22 cellular contexts compared by ENCODE assay signal in the genomic region with DNA sequence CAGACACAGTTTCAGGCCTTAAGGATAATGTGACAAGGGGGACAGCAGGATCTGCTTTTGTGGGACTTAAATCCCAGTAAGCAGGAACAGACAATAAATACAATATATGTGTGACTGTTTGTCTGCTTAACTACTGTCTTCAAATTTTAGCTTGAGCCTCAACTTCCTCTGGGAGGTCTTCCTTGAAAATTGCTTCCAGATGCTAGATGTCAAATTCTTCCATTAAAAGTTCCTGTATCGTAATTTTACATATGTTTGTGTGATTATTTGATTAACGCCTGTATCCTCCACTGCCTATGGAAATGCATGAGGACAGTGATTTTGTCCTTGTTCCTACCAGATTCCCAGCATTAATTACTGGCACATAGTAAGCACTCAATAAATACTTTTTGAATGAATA.
DNase-seq lines count a peak whose midpoint lies in the region; TF ChIP-seq lines count a peak whose summit lies in the region.
"Had no signal": no experiment of that assay in that cellular context is flagged by ENCODE, and none has a peak within 500 bp of the region (broad histone marks: within the 10 kb centered on the region; RNA-seq: fewer than 3 reads in every experiment).

No MANE protein-coding gene starts in this region.

- H2AK5ac ChIP-seq in mesendoderm (ENCODE audit: low read length) = no peak overlapping the region

- WGBS in mesendoderm (ENCODE audit: extremely low coverage, insufficient coverage, low lambda C conversion rate) = no CpG with 5 or more reads among the region's 2 CpGs

- no peaks in the 10 kb centered on the region for H3K9me2 ChIP-seq in Loucy (replicated peaks; ENCODE audit: low read depth, low read length)

- CTCF ChIA-PET in A673 (lab: Charles Lee) = no interaction called here

- H3K9me3 Mint-ChIP-seq in progenitor cell of endocrine pancreas (ENCODE audit: low read depth) (no peaks in the 10 kb centered on the region), immature natural killer cell (no peaks in the 10 kb centered on the region)
- H3K9me3 Mint-ChIP-seq: CD4-positive, alpha-beta T cell; H9 had no signal

- H3K4me3 Mint-ChIP-seq in progenitor cell of endocrine pancreas (ENCODE audit: low read depth) (no peak overlapping the region), immature natural killer cell (no peak overlapping the region)
- H3K4me3 Mint-ChIP-seq: CD14-positive monocyte; CD4-positive, alpha-beta T cell; CD8-positive, alpha-beta memory T cell; H9 had no signal

- H3K9me3 ChIP-seq in A673 (ENCODE audit: low read depth, low read length, poor library complexity, severe bottlenecking) (no peaks in the 10 kb centered on the region), Loucy (ENCODE audit: insufficient read depth, low read depth, low read length) (no peaks in the 10 kb centered on the region)
- H3K9me3 ChIP-seq: BE2C; BLaER1 treated with 17β-estradiol and CSF1 and Interleukin-3, amounts not matched to agents 10 nM and 100 nM had no signal

- peak overlapping the region; percentile 94 for H2BK15ac ChIP-seq in mesendoderm (replicated peaks; ENCODE audit: low read depth)

- peaks cover 5% of the 10 kb centered on the region; the same call in 1 of the 2 replicates for H3F3A ChIP-seq in Loucy (ENCODE audit: low read depth)

- H4K20me1 ChIP-seq in Loucy (ENCODE audit: insufficient read depth, low read length, poor library complexity, severe bottlenecking) = no peaks in the 10 kb centered on the region
- H4K20me1 ChIP-seq: BLaER1 treated with 17β-estradiol and CSF1 and Interleukin-3, amounts not matched to agents 10 nM and 100 nM had no signal

- no peaks in the 10 kb centered on the region for H3K79me2 ChIP-seq in Loucy (ENCODE audit: insufficient read depth, low read length)
- H3K79me2 ChIP-seq in mesendoderm (ENCODE audit: control insufficient read depth, insufficient read depth, low read length) = no peaks in the 10 kb centered on the region

- H4K5ac ChIP-seq in mesendoderm (ENCODE audit: low read length) = no peak overlapping the region

- H3K36me3 Mint-ChIP-seq in progenitor cell of endocrine pancreas (ENCODE audit: insufficient read depth) (no peaks in the 10 kb centered on the region), immature natural killer cell (no peaks in the 10 kb centered on the region)
- H3K36me3 Mint-ChIP-seq: CD8-positive, alpha-beta memory T cell had no signal

- intact Hi-C loops in A673 (cut with micrococcal nuclease; ENCODE audit: unreplicated experiment) = no loop called here

- no peak overlapping the region for H3K4ac ChIP-seq in mesendoderm (ENCODE audit: low read depth, low read length)

- peak; percentile 50 for DNase-seq in A673 (ENCODE audit: low spot score)
- DNase-seq in mesendoderm = no peak
- DNase-seq in progenitor cell of endocrine pancreas (ENCODE audit: low spot score, unreplicated experiment) = no peak
- no peak for DNase-seq in hippocampal formation (lab: John Stamatoyannopoulos, UW)
- no peak for DNase-seq in activated gamma-delta T cell (lab: John Stamatoyannopoulos, UW)
- no peak for DNase-seq in stimulated activated CD4-positive, alpha-beta T cell treated with anti-CD3 and anti-CD28 coated beads, Interleukin-12 subunit alpha, Interleukin-12 subunit beta, amount 100 ng/mL, for 4 hours
- DNase-seq in immature natural killer cell = no peak
- DNase-seq: ACHN; AML-193; BE2C; Calu3; CD4-positive, alpha-beta T cell; CD8-positive, alpha-beta memory T cell; DMS53; DMS79 treated with DMSO at 0.1 percent for 48 hours; GF-D8; GM23248; H9 had no signal

- H3K23ac ChIP-seq in mesendoderm (ENCODE audit: low read length) = no peak overlapping the region

- H2BK5ac ChIP-seq in mesendoderm (ENCODE audit: low read length) = no peak overlapping the region

- H3K27me3 ChIP-seq in A673 (replicated peaks; ENCODE audit: insufficient read depth, low read depth, low read length, poor library complexity) (no peaks in the 10 kb centered on the region), Loucy (ENCODE audit: insufficient read depth, low read length, poor library complexity, severe bottlenecking) (no peaks in the 10 kb centered on the region), mesendoderm (ENCODE audit: insufficient read depth, low read length, poor library complexity) (no peaks in the 10 kb centered on the region)
- H3K27me3 ChIP-seq: BE2C; BLaER1 treated with 17β-estradiol and CSF1 and Interleukin-3, amounts not matched to agents 10 nM and 100 nM had no signal

- H3K36me3 ChIP-seq in A673 (ENCODE audit: insufficient read depth, low read length, poor library complexity, severe bottlenecking) (no peaks in the 10 kb centered on the region), Loucy (ENCODE audit: insufficient read depth, low read length) (no peaks in the 10 kb centered on the region), mesendoderm (ENCODE audit: control insufficient read depth, insufficient read depth, low read length) (no peaks in the 10 kb centered on the region)
- H3K36me3 ChIP-seq: BE2C; BLaER1 treated with 17β-estradiol and CSF1 and Interleukin-3, amounts not matched to agents 10 nM and 100 nM had no signal

- H3K4me3 ChIP-seq in A673 (ENCODE audit: low read depth, low read length, poor library complexity, severe bottlenecking) (no peak overlapping the region), Loucy (ENCODE audit: low read length, poor library complexity, severe bottlenecking) (peak overlapping the region; percentile 59), mesendoderm (ENCODE audit: low read length) (no peak overlapping the region)
- H3K4me3 ChIP-seq: BLaER1 treated with 17β-estradiol and CSF1 and Interleukin-3, amounts not matched to agents 10 nM and 100 nM; GM23248 had no signal

- H2AFZ ChIP-seq in Loucy (ENCODE audit: low read length) = peak overlapping the region; percentile 13; the same call in 1 of the 2 replicates

- H3K56ac ChIP-seq in mesendoderm (ENCODE audit: low read length) = no peak overlapping the region

- H3K27ac ChIP-seq in A673 (ENCODE audit: low read depth, low read length, poor library complexity, severe bottlenecking) (no peak overlapping the region), mesendoderm (ENCODE audit: low read depth, low read length) (no peak overlapping the region)
- H3K27ac ChIP-seq: 22Rv1, GM23248 had no signal

- H3K27me3 Mint-ChIP-seq in progenitor cell of endocrine pancreas = no peaks in the 10 kb centered on the region
- H3K27me3 Mint-ChIP-seq in immature natural killer cell (ENCODE audit: low read depth in 3 of 3) = peaks cover 0 to under 1% (median 0%) of the 10 kb centered on the region in 3 donors
- H3K27me3 Mint-ChIP-seq: CD4-positive, alpha-beta T cell had no signal

- POLR2A ChIA-PET in A673 (lab: Charles Lee; ENCODE audit: low non-redundant PET) = interaction anchor here (0.6 kb wide), 1 partner anchor 15 kb away, joined by 4 read pairs; no protein-coding TSS in a partner anchor

- BruUV-seq in A673 (replicated peaks; lab: Mats Ljungman, UMichigan) = no TSS peak

- no peak for TF ChIP-seq CTCF in A673 (conservative IDR thresholded peaks at IDR 0.05; ENCODE audit: low read depth, low read length)
- TF ChIP-seq CTCF in Loucy (conservative IDR thresholded peaks at IDR 0.05; ENCODE audit: low read length) = no peak
- no peak for TF ChIP-seq CTCF in progenitor cell of endocrine pancreas (IDR thresholded peaks at IDR 0.05; ENCODE audit: unreplicated experiment)

- peak overlapping the region; percentile 68 for H3K18ac ChIP-seq in mesendoderm (ENCODE audit: low read length)

- peak overlapping the region; percentile 58 for H3K9ac ChIP-seq in Loucy (ENCODE audit: low read depth, low read length, poor library complexity, severe bottlenecking)
- no peak overlapping the region for H3K9ac ChIP-seq in mesendoderm (ENCODE audit: low read length)
- H3K9ac ChIP-seq: BLaER1 treated with 17β-estradiol and CSF1 and Interleukin-3, amounts not matched to agents 10 nM and 100 nM; GM23248 had no signal

- peak overlapping the region; percentile 81 for H3K4me2 ChIP-seq in Loucy (ENCODE audit: low read depth, low read length, poor library complexity, severe bottlenecking)
- no peak overlapping the region for H3K4me2 ChIP-seq in mesendoderm (ENCODE audit: low read length)

- H4K8ac ChIP-seq in mesendoderm (ENCODE audit: low read depth, low read length) = no peak overlapping the region

- H2BK120ac ChIP-seq in mesendoderm (ENCODE audit: low read depth, low read length) = peak overlapping the region; percentile 78

- peaks cover 15% of the 10 kb centered on the region for H3K4me1 ChIP-seq in A673 (ENCODE audit: insufficient read depth, low read length, poor library complexity, severe bottlenecking)
- H3K4me1 ChIP-seq in Loucy (ENCODE audit: insufficient read depth, low read length, poor library complexity, severe bottlenecking) = peaks cover 48% of the 10 kb centered on the region
- H3K4me1 ChIP-seq in mesendoderm (ENCODE audit: control insufficient read depth, low read depth, low read length) = peaks cover 5% of the 10 kb centered on the region
- H3K4me1 ChIP-seq: BE2C had no signal

- H3K4me1 Mint-ChIP-seq in progenitor cell of endocrine pancreas (ENCODE audit: low read depth) = peaks cover 51% of the 10 kb centered on the region
- no peaks in the 10 kb centered on the region for H3K4me1 Mint-ChIP-seq in immature natural killer cell
- H3K4me1 Mint-ChIP-seq: CD8-positive, alpha-beta memory T cell had no signal

- peak overlapping the region; percentile 19 for H3K27ac Mint-ChIP-seq in progenitor cell of endocrine pancreas
- H3K27ac Mint-ChIP-seq in immature natural killer cell = no peak overlapping the region
- H3K27ac Mint-ChIP-seq: CD4-positive, alpha-beta T cell; CD8-positive, alpha-beta memory T cell had no signal

- H3K79me1 ChIP-seq in mesendoderm (ENCODE audit: low read length) = no peaks in the 10 kb centered on the region
